Comparison of ENCODE assay signal across 8 cellular contexts in the genomic region with DNA sequence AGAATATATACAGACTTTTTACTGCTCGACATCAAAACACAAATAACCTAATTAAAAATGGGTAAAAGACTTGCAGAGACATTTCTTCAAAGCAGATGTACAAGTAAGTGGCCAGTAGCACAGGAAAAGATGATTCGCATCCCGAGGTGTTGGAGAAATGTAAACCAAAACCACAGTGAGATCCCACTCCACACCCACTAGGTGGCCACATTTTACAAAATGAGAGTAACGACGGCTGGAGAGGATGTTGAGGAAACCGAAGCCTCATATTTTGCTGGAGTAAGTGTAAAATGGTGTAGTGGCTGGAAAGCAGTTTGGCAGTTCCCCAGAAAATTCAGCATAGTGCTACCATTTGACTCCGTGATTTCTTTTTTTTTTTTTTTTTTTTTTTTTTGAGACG. TPM values are rescaled to one million over a fixed set of nuclear protein-coding genes. Genes with fewer than 3 reads are reported as not detected.
DNase-seq lines count a peak whose midpoint lies in the region; ATAC-seq and TF ChIP-seq lines count a peak whose summit lies in the region.

No MANE protein-coding gene starts in this region.

- peak; percentile 25 for TF ChIP-seq CTCF in DOHH2 (IDR thresholded peaks at IDR 0.05; ENCODE audit: low read depth, low read length, poor library complexity, severe bottlenecking)
- TF ChIP-seq CTCF in OCI-LY7 (conservative IDR thresholded peaks at IDR 0.05; ENCODE audit: low read length): peak; percentile 71
- peak; percentile 70 for TF ChIP-seq CTCF in astrocyte of the spinal cord (IDR thresholded peaks at IDR 0.05; ENCODE audit: low read depth, low read length)

- H3F3A ChIP-seq in DOHH2 (ENCODE audit: control insufficient read depth, insufficient read depth): no peaks in the 10 kb centered on the region

- H3K27ac ChIP-seq in DOHH2 (ENCODE audit: low read depth, low read length): no peak overlapping the region
- H3K27ac ChIP-seq in OCI-LY7 (ENCODE audit: low read depth, low read length, poor library complexity, severe bottlenecking): no peak overlapping the region

- H3K9me2 ChIP-seq in DOHH2 (replicated peaks; ENCODE audit: control insufficient read depth, low read length): no peaks in the 10 kb centered on the region
- no peaks in the 10 kb centered on the region for H3K9me2 ChIP-seq in OCI-LY7 (ENCODE audit: insufficient read depth, low read length)

- no TSS peak for BruUV-seq in OCI-LY7 (replicated peaks; lab: Mats Ljungman, UMichigan)

- H3K4me2 ChIP-seq in DOHH2 (ENCODE audit: low read length) (no peak overlapping the region), OCI-LY7 (ENCODE audit: low read length) (no peak overlapping the region)

- H3K4me3 ChIP-seq in DOHH2 (ENCODE audit: low read length) (no peak overlapping the region), OCI-LY7 (ENCODE audit: low read depth, low read length, poor library complexity, severe bottlenecking) (no peak overlapping the region), astrocyte of the spinal cord (ENCODE audit: low read depth, low read length) (no peak overlapping the region)

- no peak overlapping the region for H2AFZ ChIP-seq in OCI-LY7 (ENCODE audit: low read length)

- ATAC-seq in GM21737 (IDR thresholded peaks at IDR 0.05; ENCODE audit: unreplicated experiment): no peak

- H3K36me3 ChIP-seq in DOHH2 (ENCODE audit: control insufficient read depth, low read length): no peaks in the 10 kb centered on the region
- H3K36me3 ChIP-seq in OCI-LY7 (ENCODE audit: insufficient read depth, low read length): no peaks in the 10 kb centered on the region

- DNase-seq in KG1 (lab: John Stamatoyannopoulos, UW) (peak; percentile 72), OCI-LY7 (ENCODE audit: low spot score) (peak; percentile 54), astrocyte of the spinal cord (ENCODE audit: low read depth, low spot score) (peak; percentile 73), iPS-NIHi7 (ENCODE audit: extremely low spot score) (peak; percentile 56), T-helper 9 cell (no peak)
- peak; percentile 20 to 28 for DNase-seq in stimulated activated CD4-positive, alpha-beta T cell treated with anti-CD3 and anti-CD28 coated beads, Interleukin-2, amount 100 ng/mL, for 48 hours

- peaks cover 22% of the 10 kb centered on the region for H3K27me3 ChIP-seq in DOHH2 (ENCODE audit: control insufficient read depth, low read length)

- H3K9me3 ChIP-seq in DOHH2 (ENCODE audit: control insufficient read depth, insufficient read depth, low read length): no peaks in the 10 kb centered on the region
- H3K9me3 ChIP-seq in OCI-LY7 (ENCODE audit: low read length): no peaks in the 10 kb centered on the region

- in situ Hi-C loops in astrocyte of the spinal cord (cut with HindIII; ENCODE audit: low sequenced_read_pairs): no loop called here

- CTCF ChIA-PET in OCI-LY7 (lab: Charles Lee; ENCODE audit: unreplicated experiment): no interaction called here

- POLR2A ChIA-PET in OCI-LY7 (lab: Charles Lee): no interaction called here

- H3K79me2 ChIP-seq in DOHH2 (ENCODE audit: control insufficient read depth, low read length) (no peaks in the 10 kb centered on the region), OCI-LY7 (ENCODE audit: insufficient read depth, low read depth, low read length) (no peaks in the 10 kb centered on the region)

- intact Hi-C loops in OCI-LY7 (cut with micrococcal nuclease; ENCODE audit: unreplicated experiment): loop anchor here (1.0 to 5.0 kb wide), 2 partner anchors 142 to 301 kb away; no protein-coding TSS in a partner anchor

- no peaks in the 10 kb centered on the region for H4K20me1 ChIP-seq in DOHH2 (ENCODE audit: control insufficient read depth, insufficient read depth, low read depth, low read length)
- no peaks in the 10 kb centered on the region for H4K20me1 ChIP-seq in OCI-LY7 (ENCODE audit: insufficient read depth, low read length)

- no peaks in the 10 kb centered on the region for H3K4me1 ChIP-seq in DOHH2 (ENCODE audit: control insufficient read depth, low read length)
- H3K4me1 ChIP-seq in OCI-LY7 (ENCODE audit: insufficient read depth, low read length, poor library complexity, severe bottlenecking): no peaks in the 10 kb centered on the region

RNA-seq across cellular contexts. Expression of a gene that starts 21.3 kb away (rescaled TPM):
- 2.1 and 2.6 TPM in 2 replicates for total RNA-seq in OCI-LY7 (2014; rRNA removed; shearing (Covaris generic))
- 3.9 and 5.9 TPM in 2 replicates for total RNA-seq in OCI-LY7 (2022)

RNA-seq across cellular contexts. Expression of a gene that starts 24.1 kb away (rescaled TPM):
- not detected in 2 replicates for total RNA-seq in OCI-LY7 (2014; rRNA removed; shearing (Covaris generic))
- not detected in 2 replicates for total RNA-seq in OCI-LY7 (2022)
